2 cellular contexts compared by ENCODE assay signal in the genomic region with DNA sequence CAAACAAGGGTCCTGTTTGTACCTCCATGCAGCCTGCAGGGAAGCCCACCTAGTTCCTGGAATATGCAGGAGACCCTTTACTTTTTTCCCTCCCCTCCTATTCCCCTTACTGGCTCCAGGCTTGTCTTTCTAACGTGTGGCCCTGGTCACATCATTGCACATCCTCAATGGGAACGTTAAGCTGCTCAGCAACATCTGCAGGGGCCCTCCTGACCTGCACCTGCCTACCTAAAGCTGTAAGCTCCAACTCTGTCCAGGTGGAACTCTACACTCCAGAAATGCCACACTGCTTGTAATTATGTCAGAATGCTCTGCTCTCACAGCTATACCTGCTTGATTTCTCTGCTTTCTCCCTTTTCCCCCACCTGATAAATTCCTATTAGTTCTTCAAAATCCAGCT.
TF ChIP-seq lines count a peak whose summit lies in the region.

No MANE protein-coding gene starts in this region.

TF ChIP-seq in HCT116, 20 proteins besides CTCF, POLR2A, EP300 and RAD21 (continued from another document):
- TF ChIP-seq CEBPB (IDR thresholded peaks at IDR 0.05; ENCODE audit: low read depth) (no peak), EZH2 (IDR thresholded peaks at IDR 0.05) (no peak), ZFX (IDR thresholded peaks at IDR 0.05) (no peak), FOSL1 (IDR thresholded peaks at IDR 0.05; ENCODE audit: low read depth) (no peak), JUND (IDR thresholded peaks at IDR 0.05) (no peak), POLR2AphosphoS5 (IDR thresholded peaks at IDR 0.05; ENCODE audit: low read depth, low read length) (no peak), ZNF274 (IDR thresholded peaks at IDR 0.05; ENCODE audit: low read depth, low read length) (no peak), EZH2phosphoT487 (IDR thresholded peaks at IDR 0.05; ENCODE audit: borderline replicate concordance) (no peak)
- TF ChIP-seq, protein P1, sequence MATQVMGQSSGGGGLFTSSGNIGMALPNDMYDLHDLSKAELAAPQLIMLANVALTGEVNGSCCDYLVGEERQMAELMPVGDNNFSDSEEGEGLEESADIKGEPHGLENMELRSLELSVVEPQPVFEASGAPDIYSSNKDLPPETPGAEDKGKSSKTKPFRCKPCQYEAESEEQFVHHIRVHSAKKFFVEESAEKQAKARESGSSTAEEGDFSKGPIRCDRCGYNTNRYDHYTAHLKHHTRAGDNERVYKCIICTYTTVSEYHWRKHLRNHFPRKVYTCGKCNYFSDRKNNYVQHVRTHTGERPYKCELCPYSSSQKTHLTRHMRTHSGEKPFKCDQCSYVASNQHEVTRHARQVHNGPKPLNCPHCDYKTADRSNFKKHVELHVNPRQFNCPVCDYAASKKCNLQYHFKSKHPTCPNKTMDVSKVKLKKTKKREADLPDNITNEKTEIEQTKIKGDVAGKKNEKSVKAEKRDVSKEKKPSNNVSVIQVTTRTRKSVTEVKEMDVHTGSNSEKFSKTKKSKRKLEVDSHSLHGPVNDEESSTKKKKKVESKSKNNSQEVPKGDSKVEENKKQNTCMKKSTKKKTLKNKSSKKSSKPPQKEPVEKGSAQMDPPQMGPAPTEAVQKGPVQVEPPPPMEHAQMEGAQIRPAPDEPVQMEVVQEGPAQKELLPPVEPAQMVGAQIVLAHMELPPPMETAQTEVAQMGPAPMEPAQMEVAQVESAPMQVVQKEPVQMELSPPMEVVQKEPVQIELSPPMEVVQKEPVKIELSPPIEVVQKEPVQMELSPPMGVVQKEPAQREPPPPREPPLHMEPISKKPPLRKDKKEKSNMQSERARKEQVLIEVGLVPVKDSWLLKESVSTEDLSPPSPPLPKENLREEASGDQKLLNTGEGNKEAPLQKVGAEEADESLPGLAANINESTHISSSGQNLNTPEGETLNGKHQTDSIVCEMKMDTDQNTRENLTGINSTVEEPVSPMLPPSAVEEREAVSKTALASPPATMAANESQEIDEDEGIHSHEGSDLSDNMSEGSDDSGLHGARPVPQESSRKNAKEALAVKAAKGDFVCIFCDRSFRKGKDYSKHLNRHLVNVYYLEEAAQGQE (IDR thresholded peaks at IDR 0.05; ENCODE audit: low read depth), result no peak

TF ChIP-seq in GM12878, 131 proteins besides CTCF, POLR2A, EP300 and RAD21 (continued from another document):
- TF ChIP-seq ZBTB33 (IDR thresholded peaks at IDR 0.05) (no peak), SPI1 (IDR thresholded peaks at IDR 0.05; ENCODE audit: borderline replicate concordance, insufficient read depth, low read depth, low read length) (no peak), E2F8 (IDR thresholded peaks at IDR 0.05; ENCODE audit: low read depth, partially characterized antibody) (no peak), PKNOX1 (IDR thresholded peaks at IDR 0.05) (no peak), BRCA1 (IDR thresholded peaks at IDR 0.05; ENCODE audit: low read depth, low read length) (no peak), BHLHE40 (IDR thresholded peaks at IDR 0.05; ENCODE audit: borderline replicate concordance in 1 of 2, low read depth in 2 of 2, low read length in 1 of 2) (no peak), NR2C2 (IDR thresholded peaks at IDR 0.05; ENCODE audit: borderline replicate concordance, control insufficient read depth, insufficient read length, low read depth) (no peak), CREM (IDR thresholded peaks at IDR 0.05; ENCODE audit: low read depth) (no peak), CHD4 (IDR thresholded peaks at IDR 0.05) (no peak), WRNIP1 (IDR thresholded peaks at IDR 0.05; ENCODE audit: borderline replicate concordance, low read depth, low read length) (no peak)
- TF ChIP-seq, protein P2, sequence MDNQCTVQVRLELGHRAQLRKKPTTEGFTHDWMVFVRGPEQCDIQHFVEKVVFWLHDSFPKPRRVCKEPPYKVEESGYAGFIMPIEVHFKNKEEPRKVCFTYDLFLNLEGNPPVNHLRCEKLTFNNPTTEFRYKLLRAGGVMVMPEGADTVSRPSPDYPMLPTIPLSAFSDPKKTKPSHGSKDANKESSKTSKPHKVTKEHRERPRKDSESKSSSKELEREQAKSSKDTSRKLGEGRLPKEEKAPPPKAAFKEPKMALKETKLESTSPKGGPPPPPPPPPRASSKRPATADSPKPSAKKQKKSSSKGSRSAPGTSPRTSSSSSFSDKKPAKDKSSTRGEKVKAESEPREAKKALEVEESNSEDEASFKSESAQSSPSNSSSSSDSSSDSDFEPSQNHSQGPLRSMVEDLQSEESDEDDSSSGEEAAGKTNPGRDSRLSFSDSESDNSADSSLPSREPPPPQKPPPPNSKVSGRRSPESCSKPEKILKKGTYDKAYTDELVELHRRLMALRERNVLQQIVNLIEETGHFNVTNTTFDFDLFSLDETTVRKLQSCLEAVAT (IDR thresholded peaks at IDR 0.05), result no peak
- TF ChIP-seq, protein P3, sequence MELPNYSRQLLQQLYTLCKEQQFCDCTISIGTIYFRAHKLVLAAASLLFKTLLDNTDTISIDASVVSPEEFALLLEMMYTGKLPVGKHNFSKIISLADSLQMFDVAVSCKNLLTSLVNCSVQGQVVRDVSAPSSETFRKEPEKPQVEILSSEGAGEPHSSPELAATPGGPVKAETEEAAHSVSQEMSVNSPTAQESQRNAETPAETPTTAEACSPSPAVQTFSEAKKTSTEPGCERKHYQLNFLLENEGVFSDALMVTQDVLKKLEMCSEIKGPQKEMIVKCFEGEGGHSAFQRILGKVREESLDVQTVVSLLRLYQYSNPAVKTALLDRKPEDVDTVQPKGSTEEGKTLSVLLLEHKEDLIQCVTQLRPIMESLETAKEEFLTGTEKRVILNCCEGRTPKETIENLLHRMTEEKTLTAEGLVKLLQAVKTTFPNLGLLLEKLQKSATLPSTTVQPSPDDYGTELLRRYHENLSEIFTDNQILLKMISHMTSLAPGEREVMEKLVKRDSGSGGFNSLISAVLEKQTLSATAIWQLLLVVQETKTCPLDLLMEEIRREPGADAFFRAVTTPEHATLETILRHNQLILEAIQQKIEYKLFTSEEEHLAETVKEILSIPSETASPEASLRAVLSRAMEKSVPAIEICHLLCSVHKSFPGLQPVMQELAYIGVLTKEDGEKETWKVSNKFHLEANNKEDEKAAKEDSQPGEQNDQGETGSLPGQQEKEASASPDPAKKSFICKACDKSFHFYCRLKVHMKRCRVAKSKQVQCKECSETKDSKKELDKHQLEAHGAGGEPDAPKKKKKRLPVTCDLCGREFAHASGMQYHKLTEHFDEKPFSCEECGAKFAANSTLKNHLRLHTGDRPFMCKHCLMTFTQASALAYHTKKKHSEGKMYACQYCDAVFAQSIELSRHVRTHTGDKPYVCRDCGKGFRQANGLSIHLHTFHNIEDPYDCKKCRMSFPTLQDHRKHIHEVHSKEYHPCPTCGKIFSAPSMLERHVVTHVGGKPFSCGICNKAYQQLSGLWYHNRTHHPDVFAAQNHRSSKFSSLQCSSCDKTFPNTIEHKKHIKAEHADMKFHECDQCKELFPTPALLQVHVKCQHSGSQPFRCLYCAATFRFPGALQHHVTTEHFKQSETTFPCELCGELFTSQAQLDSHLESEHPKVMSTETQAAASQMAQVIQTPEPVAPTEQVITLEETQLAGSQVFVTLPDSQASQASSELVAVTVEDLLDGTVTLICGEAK (IDR thresholded peaks at IDR 0.05; ENCODE audit: borderline replicate concordance), result no peak
- TF ChIP-seq, protein P4, sequence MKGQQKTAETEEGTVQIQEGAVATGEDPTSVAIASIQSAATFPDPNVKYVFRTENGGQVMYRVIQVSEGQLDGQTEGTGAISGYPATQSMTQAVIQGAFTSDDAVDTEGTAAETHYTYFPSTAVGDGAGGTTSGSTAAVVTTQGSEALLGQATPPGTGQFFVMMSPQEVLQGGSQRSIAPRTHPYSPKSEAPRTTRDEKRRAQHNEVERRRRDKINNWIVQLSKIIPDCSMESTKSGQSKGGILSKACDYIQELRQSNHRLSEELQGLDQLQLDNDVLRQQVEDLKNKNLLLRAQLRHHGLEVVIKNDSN (IDR thresholded peaks at IDR 0.05; ENCODE audit: borderline replicate concordance, extremely low read length, insufficient read depth, low read depth, low read length), result no peak
- TF ChIP-seq, protein P1 (IDR thresholded peaks at IDR 0.05; ENCODE audit: low read depth, low read length), result no peak
